ENCODE assay signal across 13 cellular contexts in the genomic region with DNA sequence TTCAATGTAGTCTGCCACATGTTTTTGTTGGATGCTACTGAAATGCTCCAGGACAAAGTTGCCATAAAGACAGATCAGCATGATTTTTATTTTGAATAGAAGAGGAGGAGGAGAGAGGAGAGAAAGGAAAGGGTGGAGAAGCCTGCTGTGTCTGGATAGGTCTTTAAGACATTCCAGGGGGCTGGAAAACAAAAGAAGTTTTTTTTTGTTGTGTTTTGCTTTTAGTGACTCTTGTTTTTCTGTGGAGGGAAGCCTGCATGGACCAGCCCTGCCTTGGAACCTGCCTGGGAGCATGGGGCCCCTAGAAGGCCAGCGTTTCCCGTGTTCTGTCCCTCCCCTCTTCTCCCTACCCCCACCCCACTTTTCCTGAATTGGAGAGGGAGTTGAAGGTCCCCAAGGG. TPM values are rescaled to one million over a fixed set of nuclear protein-coding genes. Genes with fewer than 3 reads are reported as not detected.
DNase-seq lines count a peak whose midpoint lies in the region; ATAC-seq and TF ChIP-seq lines count a peak whose summit lies in the region.
"Had no signal": no experiment of that assay in that cellular context is flagged by ENCODE, and none has a peak within 500 bp of the region (broad histone marks: within the 10 kb centered on the region; RNA-seq: fewer than 3 reads in every experiment).

No MANE protein-coding gene starts in this region.

- H3K9ac ChIP-seq in iPS-18a (ENCODE audit: low read length): no peak overlapping the region

- H3K9me3 ChIP-seq in iPS-18a (ENCODE audit: control insufficient read depth, low read depth, low read length) (no peaks in the 10 kb centered on the region), sigmoid colon (no peaks in the 10 kb centered on the region)
- H3K9me3 ChIP-seq: body of pancreas had no signal

- no peak for ATAC-seq in sciatic nerve
- no peak for ATAC-seq in HG02763 (IDR thresholded peaks at IDR 0.05; ENCODE audit: unreplicated experiment)
- ATAC-seq: body of pancreas had no signal

- H3K4me3 ChIP-seq in iPS-18a (ENCODE audit: low read length): peak overlapping the region; percentile 55
- peak overlapping the region in 2 of 4 donors; percentile 77 to 90 for H3K4me3 ChIP-seq in sigmoid colon
- H3K4me3 ChIP-seq: body of pancreas had no signal

- no peaks in the 10 kb centered on the region for H3K36me3 ChIP-seq in iPS-18a (ENCODE audit: control insufficient read depth, low read depth, low read length)
- no peaks in the 10 kb centered on the region for H3K36me3 ChIP-seq in sigmoid colon

- WGBS in sigmoid colon, 2 donors: 67 to 74% methylated on average over 2 of the region's 2 CpGs

- H3K27ac Mint-ChIP-seq in T-helper 2 cell treated with Interferon-gamma antibody and Interleukin-4, amounts not matched to agents 5 μg/mL and 100 μg/mL, for 36 hours: no peak overlapping the region
- H3K27ac Mint-ChIP-seq in activated T-helper 1 cell treated with anti-CD3 and anti-CD28 coated beads, Interleukin-12 subunit alpha, Interleukin-12 subunit beta, Interleukin-2, Interleukin-4 antibody, amounts not matched to agents 30 ng/mL and 10 ng/mL and 1 ng/mL, durations not matched to agents 14 hours and 24 hours and 36 hours: no peak overlapping the region

- TF ChIP-seq EP300 in sigmoid colon (IDR thresholded peaks at IDR 0.05): no peak

- H3K4me1 ChIP-seq in iPS-18a (ENCODE audit: control insufficient read depth, low read depth, low read length) (peaks cover 51% of the 10 kb centered on the region), sigmoid colon (peaks cover 4 to 71% (median 63%) of the 10 kb centered on the region in 4 donors)

- peaks cover 29% of the 10 kb centered on the region for H3K4me1 Mint-ChIP-seq in T-helper 2 cell treated with Interferon-gamma antibody and Interleukin-4, amounts not matched to agents 5 μg/mL and 100 μg/mL, for 36 hours (ENCODE audit: low read depth)
- H3K4me1 Mint-ChIP-seq in activated T-helper 1 cell treated with anti-CD3 and anti-CD28 coated beads, Interleukin-12 subunit alpha, Interleukin-12 subunit beta, Interleukin-2, Interleukin-4 antibody, amounts not matched to agents 30 ng/mL and 10 ng/mL and 1 ng/mL, durations not matched to agents 14 hours and 24 hours and 36 hours (ENCODE audit: low read depth): peaks cover 36% of the 10 kb centered on the region

- H3K9me3 Mint-ChIP-seq in T-helper 2 cell treated with Interferon-gamma antibody and Interleukin-4, amounts not matched to agents 5 μg/mL and 100 μg/mL, for 36 hours: no peaks in the 10 kb centered on the region
- H3K9me3 Mint-ChIP-seq in activated T-helper 1 cell treated with anti-CD3 and anti-CD28 coated beads, Interleukin-12 subunit alpha, Interleukin-12 subunit beta, Interleukin-2, Interleukin-4 antibody, amounts not matched to agents 30 ng/mL and 10 ng/mL and 1 ng/mL, durations not matched to agents 14 hours and 24 hours and 36 hours: no peaks in the 10 kb centered on the region

- TF ChIP-seq POLR2A in sigmoid colon (IDR thresholded peaks at IDR 0.05): no peak

- no peak for DNase-seq in T-helper 2 cell treated with Interferon-gamma antibody and Interleukin-4, amounts not matched to agents 5 μg/mL and 100 μg/mL, for 36 hours (ENCODE audit: low spot score)
- DNase-seq in T-helper 2 cell (no peak), sigmoid colon (no peak), sciatic nerve (ENCODE audit: low spot score) (no peak)
- DNase-seq in activated T-helper 1 cell treated with anti-CD3 and anti-CD28 coated beads, Interleukin-12 subunit alpha, Interleukin-12 subunit beta, Interleukin-2, Interleukin-4 antibody, amounts not matched to agents 30 ng/mL and 10 ng/mL and 1 ng/mL, durations not matched to agents 14 hours and 24 hours and 36 hours (ENCODE audit: low spot score): no peak
- DNase-seq in activated CD8-positive, alpha-beta memory T cell treated with anti-CD3 and anti-CD28 coated beads, Interleukin-2, amount 50 U/mL, for 4 hours: no peak
- DNase-seq: body of pancreas; DMS 273 treated with DMSO at 0.1 percent for 48 hours; Kasumi-1; stimulated activated naive CD4-positive, alpha-beta T cell treated with Interleukin-2 at 50 U/mL for 16 hours had no signal

- H3K4me3 Mint-ChIP-seq in T-helper 2 cell treated with Interferon-gamma antibody and Interleukin-4, amounts not matched to agents 5 μg/mL and 100 μg/mL, for 36 hours: peak overlapping the region; percentile 78
- H3K4me3 Mint-ChIP-seq in activated T-helper 1 cell treated with anti-CD3 and anti-CD28 coated beads, Interleukin-12 subunit alpha, Interleukin-12 subunit beta, Interleukin-2, Interleukin-4 antibody, amounts not matched to agents 30 ng/mL and 10 ng/mL and 1 ng/mL, durations not matched to agents 14 hours and 24 hours and 36 hours: peak overlapping the region; percentile 83

- no peak overlapping the region for H3K27ac ChIP-seq in iPS-18a (ENCODE audit: low read length)
- peak overlapping the region; percentile 87 to 95 (median 89) for H3K27ac ChIP-seq in sigmoid colon
- H3K27ac ChIP-seq: body of pancreas, epithelial cell of prostate had no signal

- H3K27me3 ChIP-seq in iPS-18a (ENCODE audit: control insufficient read depth, insufficient read depth, low read length) (peaks cover 69% of the 10 kb centered on the region), sigmoid colon (no peaks in the 10 kb centered on the region)

- no peak for TF ChIP-seq CTCF in sigmoid colon (IDR thresholded peaks at IDR 0.05)

- H3K27me3 Mint-ChIP-seq in T-helper 2 cell treated with Interferon-gamma antibody and Interleukin-4, amounts not matched to agents 5 μg/mL and 100 μg/mL, for 36 hours (ENCODE audit: low read depth): peaks cover 39% of the 10 kb centered on the region
- peaks cover 17% of the 10 kb centered on the region for H3K27me3 Mint-ChIP-seq in activated T-helper 1 cell treated with anti-CD3 and anti-CD28 coated beads, Interleukin-12 subunit alpha, Interleukin-12 subunit beta, Interleukin-2, Interleukin-4 antibody, amounts not matched to agents 30 ng/mL and 10 ng/mL and 1 ng/mL, durations not matched to agents 14 hours and 24 hours and 36 hours (ENCODE audit: insufficient read depth)

- intact Hi-C loops in activated T-helper 1 cell treated with anti-CD3 and anti-CD28 coated beads, Interleukin-12 subunit alpha, Interleukin-12 subunit beta, Interleukin-2, Interleukin-4 antibody, amounts not matched to agents 30 ng/mL and 10 ng/mL and 1 ng/mL, durations not matched to agents 14 hours and 24 hours and 36 hours (cut with micrococcal nuclease): loop anchor here (5.0 kb wide), 2 partner anchors 162 to 373 kb away; partner anchors contain the start of gene CD82
- intact Hi-C loops in sigmoid colon (cut with DNase I): loop anchor here (5.0 kb wide), 1 partner anchor 162 kb away; the partner anchor contains the start of gene CD82
- intact Hi-C loops in sciatic nerve (cut with DNase I): loop anchor here (5.0 kb wide), 1 partner anchor 163 kb away; no protein-coding TSS in a partner anchor

- peaks cover 2% of the 10 kb centered on the region for H3K36me3 Mint-ChIP-seq in T-helper 2 cell treated with Interferon-gamma antibody and Interleukin-4, amounts not matched to agents 5 μg/mL and 100 μg/mL, for 36 hours (ENCODE audit: low read depth)
- no peaks in the 10 kb centered on the region for H3K36me3 Mint-ChIP-seq in activated T-helper 1 cell treated with anti-CD3 and anti-CD28 coated beads, Interleukin-12 subunit alpha, Interleukin-12 subunit beta, Interleukin-2, Interleukin-4 antibody, amounts not matched to agents 30 ng/mL and 10 ng/mL and 1 ng/mL, durations not matched to agents 14 hours and 24 hours and 36 hours (ENCODE audit: low read depth)

RNA-seq across cellular contexts. Expression of gene TSPAN18, which starts 2.3 kb away (rescaled TPM):
- 1.7 and 2.0 TPM in 2 replicates for total RNA-seq in activated T-helper 1 cell treated with anti-CD3 and anti-CD28 coated beads, Interleukin-12 subunit alpha, Interleukin-12 subunit beta, Interleukin-2, Interleukin-4 antibody, amounts not matched to agents 30 ng/mL and 10 ng/mL and 1 ng/mL, durations not matched to agents 14 hours and 24 hours and 36 hours
- total RNA-seq in sigmoid colon: 10 to 100 TPM; 13.8 to 75.3 (median 23.0) TPM
- 1 to 10 TPM in 2 of 3 donors, under 1 TPM in 1; 0.23 to 8.0 (median 7.2) TPM for polyA plus RNA-seq in sigmoid colon
- total RNA-seq in sciatic nerve: 45.5 TPM
